In genomic region chr14:95507174-95507573, GRCh38 we compare ENCODE assay signal across 8 cellular contexts. TPM values are rescaled to one million over a fixed set of nuclear protein-coding genes. Genes with fewer than 3 reads are reported as not detected.
DNase-seq lines count a peak whose midpoint lies in the region; ATAC-seq and TF ChIP-seq lines count a peak whose summit lies in the region.

No MANE protein-coding gene starts in this region.

- H3K4me2 ChIP-seq in HCT116 (ENCODE audit: low read length), result peak overlapping the region; percentile 34; the same call in 1 of the 2 replicates

- no peak for TF ChIP-seq CTCF in HCT116 (IDR thresholded peaks at IDR 0.05 in 2 of 3, conservative IDR thresholded peaks at IDR 0.05 in 1 of 3; ENCODE audit: borderline replicate concordance in 1 of 3, insufficient read depth in 1 of 3, low read depth in 2 of 3, low read length in 2 of 3)

- peaks cover 97% of the 10 kb centered on the region for H3K36me3 Mint-ChIP-seq in stimulated activated effector memory CD8-positive, alpha-beta T cell treated with anti-CD3 and anti-CD28 coated beads, Interleukin-12 subunit alpha, Interleukin-12 subunit beta, amount 100 ng/mL, for 72 hours
- H3K36me3 Mint-ChIP-seq in activated naive CD8-positive, alpha-beta T cell treated with anti-CD3 and anti-CD28 coated beads for 36 hours, result peaks cover 31% of the 10 kb centered on the region

- H2AFZ ChIP-seq in HCT116 (ENCODE audit: low read depth, low read length, poor library complexity, severe bottlenecking), result no peak overlapping the region

- POLR2A ChIA-PET in HCT116 (lab: Charles Lee), result no interaction called here

- H3K27ac ChIP-seq in HCT116 (ENCODE audit: low read depth, low read length), result no peak overlapping the region

- DNase-seq in HCT116 (ENCODE audit: low read depth, low spot score) (no peak), T1000 (lab: John Stamatoyannopoulos, UW) (peak; percentile 60), Right ventricle myocardium inferior (ENCODE audit: missing footprints) (peak; percentile 86), NCI-H1694 (lab: John Stamatoyannopoulos, UW) (no peak)
- no peak for DNase-seq in stimulated activated effector memory CD8-positive, alpha-beta T cell treated with anti-CD3 and anti-CD28 coated beads, Interleukin-12 subunit alpha, Interleukin-12 subunit beta, amount 100 ng/mL, for 72 hours (ENCODE audit: low spot score in 2 of 2)
- no peak for DNase-seq in activated naive CD8-positive, alpha-beta T cell treated with anti-CD3 and anti-CD28 coated beads for 36 hours
- DNase-seq in activated CD8-positive, alpha-beta memory T cell treated with anti-CD3 and anti-CD28 coated beads, Interleukin-2, amount 50 U/mL, for 48 hours, result no peak

- no peaks in the 10 kb centered on the region for H4K20me1 ChIP-seq in HCT116 (ENCODE audit: insufficient read depth)

- ATAC-seq in HCT116 (no peak), Right ventricle myocardium inferior (peak; percentile 86), GM21529 (IDR thresholded peaks at IDR 0.05; ENCODE audit: unreplicated experiment) (no peak)
- ATAC-seq in stimulated activated effector memory CD8-positive, alpha-beta T cell treated with anti-CD3 and anti-CD28 coated beads, Interleukin-12 subunit alpha, Interleukin-12 subunit beta, amount 100 ng/mL, for 72 hours, result no peak

- no peaks in the 10 kb centered on the region for H3K9me2 ChIP-seq in HCT116 (ENCODE audit: insufficient read depth)

- no peaks in the 10 kb centered on the region for H3K9me3 ChIP-seq in HCT116 (ENCODE audit: control insufficient read depth in 1 of 2, insufficient read depth in 1 of 2, low read depth in 1 of 2, low read length in 2 of 2)

- CTCF ChIA-PET in HCT116 (lab: Charles Lee), result interaction anchor here (1.6 kb wide), 1 partner anchor 65 kb away, joined by 4 read pairs; no protein-coding TSS in a partner anchor

- intact Hi-C loops in HCT116 (cut with micrococcal nuclease), result no loop called here
- intact Hi-C loops in Right ventricle myocardium inferior (cut with DNase I), result no loop called here

- no peak overlapping the region for H3K9ac ChIP-seq in HCT116 (ENCODE audit: low read length)

- no peak for TF ChIP-seq POLR2A in HCT116 (IDR thresholded peaks at IDR 0.05; ENCODE audit: borderline replicate concordance, extremely low read depth, insufficient read depth, insufficient read length)

- no peaks in the 10 kb centered on the region for H3K36me3 ChIP-seq in HCT116 (ENCODE audit: control insufficient read depth in 1 of 2, insufficient read depth in 2 of 2, low read length in 2 of 2)

- peaks cover 92% of the 10 kb centered on the region for H3K4me1 Mint-ChIP-seq in stimulated activated effector memory CD8-positive, alpha-beta T cell treated with anti-CD3 and anti-CD28 coated beads, Interleukin-12 subunit alpha, Interleukin-12 subunit beta, amount 100 ng/mL, for 72 hours
- H3K4me1 Mint-ChIP-seq in activated naive CD8-positive, alpha-beta T cell treated with anti-CD3 and anti-CD28 coated beads for 36 hours, result peaks cover 63% of the 10 kb centered on the region

- no peaks in the 10 kb centered on the region for H3K79me2 ChIP-seq in HCT116 (ENCODE audit: insufficient read depth, low read length)

- no peaks in the 10 kb centered on the region for H3K27me3 ChIP-seq in HCT116 (ENCODE audit: insufficient read depth, low read length)

- no peaks in the 10 kb centered on the region for H3K9me3 Mint-ChIP-seq in stimulated activated effector memory CD8-positive, alpha-beta T cell treated with anti-CD3 and anti-CD28 coated beads, Interleukin-12 subunit alpha, Interleukin-12 subunit beta, amount 100 ng/mL, for 72 hours
- H3K9me3 Mint-ChIP-seq in activated naive CD8-positive, alpha-beta T cell treated with anti-CD3 and anti-CD28 coated beads for 36 hours, result no peaks in the 10 kb centered on the region

- TF ChIP-seq RAD21 in HCT116 (IDR thresholded peaks at IDR 0.05; ENCODE audit: low read depth), result no peak

- H3K27ac Mint-ChIP-seq in stimulated activated effector memory CD8-positive, alpha-beta T cell treated with anti-CD3 and anti-CD28 coated beads, Interleukin-12 subunit alpha, Interleukin-12 subunit beta, amount 100 ng/mL, for 72 hours, result peak overlapping the region; percentile 84
- H3K27ac Mint-ChIP-seq in activated naive CD8-positive, alpha-beta T cell treated with anti-CD3 and anti-CD28 coated beads for 36 hours, result no peak overlapping the region

- peaks cover 11 to 18% of the 10 kb centered on the region in 2 experiments for H3K4me1 ChIP-seq in HCT116 (ENCODE audit: control insufficient read depth in 1 of 2, insufficient read depth in 2 of 2, low read length in 2 of 2)

- RAD21 ChIA-PET in HCT116 (lab: Charles Lee; ENCODE audit: low non-redundant PET in 1 of 2, low total read pairs in 2 of 2, uncharacterized antibody in 2 of 2, unreplicated experiment in 2 of 2), result interaction anchor here in 1 of 2 experiments (1.5 kb wide), 1 partner anchor 65 kb away, joined by 3 read pairs; no protein-coding TSS in a partner anchor

- H3K4me3 ChIP-seq in HCT116 (replicated peaks in 1 of 2; ENCODE audit: low read depth in 1 of 2, low read length in 2 of 2), result no peak overlapping the region

- peak overlapping the region; percentile 30 for H3K4me3 Mint-ChIP-seq in stimulated activated effector memory CD8-positive, alpha-beta T cell treated with anti-CD3 and anti-CD28 coated beads, Interleukin-12 subunit alpha, Interleukin-12 subunit beta, amount 100 ng/mL, for 72 hours
- no peak overlapping the region for H3K4me3 Mint-ChIP-seq in activated naive CD8-positive, alpha-beta T cell treated with anti-CD3 and anti-CD28 coated beads for 36 hours

- no TSS peak for BruUV-seq in HCT116 (replicated peaks; lab: Mats Ljungman, UMichigan)

- H3K27me3 Mint-ChIP-seq in activated naive CD8-positive, alpha-beta T cell treated with anti-CD3 and anti-CD28 coated beads for 36 hours, result no peaks in the 10 kb centered on the region

TF ChIP-seq in HCT116, 20 proteins besides CTCF, POLR2A, EP300 and RAD21:
- peak; percentile 47; the same call in 1 of the 2 replicates for TF ChIP-seq MAX (IDR thresholded peaks at IDR 0.05)
- no peak for TF ChIP-seq REST (IDR thresholded peaks at IDR 0.05; ENCODE audit: low read depth)
- TF ChIP-seq FOSL1 (IDR thresholded peaks at IDR 0.05; ENCODE audit: low read depth), result no peak
- TF ChIP-seq EZH2phosphoT487 (IDR thresholded peaks at IDR 0.05; ENCODE audit: borderline replicate concordance), result no peak
- no peak for TF ChIP-seq TCF7L2 (IDR thresholded peaks at IDR 0.05; ENCODE audit: borderline replicate concordance, extremely low read depth, insufficient read depth, insufficient read length)

RNA-seq across cellular contexts. Expression of gene SYNE3, which starts 9.3 kb away (rescaled TPM):
- total RNA-seq in HCT116 (2021; ENCODE audit: unreplicated experiment) (3.6 TPM), Right ventricle myocardium inferior (16.5 TPM)
- polyA plus RNA-seq in HCT116 (2012), result 2.4 and 3.0 TPM in 2 replicates
- total RNA-seq in activated naive CD8-positive, alpha-beta T cell treated with anti-CD3 and anti-CD28 coated beads for 36 hours, result 10 to 100 TPM; 38.0 to 38.8 TPM

RNA-seq across cellular contexts. Expression of gene GLRX5, which starts 27.7 kb away (rescaled TPM):
- total RNA-seq in HCT116 (2021; ENCODE audit: unreplicated experiment), result 60.1 TPM
- polyA plus RNA-seq in HCT116 (2012), result 32.1 and 38.1 TPM in 2 replicates
- 84.7 TPM for total RNA-seq in Right ventricle myocardium inferior
- 10 to 100 TPM; 57.9 to 60.7 TPM for total RNA-seq in activated naive CD8-positive, alpha-beta T cell treated with anti-CD3 and anti-CD28 coated beads for 36 hours

Comparison
In these comparisons a context has a peak if more than half of its experiments do, and no peak if none do; other contexts are left out.
1. DNase-seq: peak in T1000 (single experiment) and Right ventricle myocardium inferior (single experiment); none in HCT116 (single experiment), stimulated activated effector memory CD8-positive, alpha-beta T cell treated with anti-CD3 and anti-CD28 coated beads, Interleukin-12 subunit alpha, Interleukin-12 subunit beta, amount 100 ng/mL, for 72 hours (0 of 2), NCI-H1694 (single experiment), activated naive CD8-positive, alpha-beta T cell treated with anti-CD3 and anti-CD28 coated beads for 36 hours (single experiment) and activated CD8-positive, alpha-beta memory T cell treated with anti-CD3 and anti-CD28 coated beads, Interleukin-2, amount 50 U/mL, for 48 hours (single experiment).